ENCODE assay signal across 1 cellular context in genomic region chr9:124868511-124869465, GRCh38.
TF ChIP-seq lines count a peak whose summit lies in the region.

No MANE protein-coding gene starts in this region.

TF ChIP-seq in K562, 482 proteins besides CTCF, POLR2A, EP300 and RAD21 (continued from another document and continues in another):
- no peak for TF ChIP-seq ATF2 (CRISPR knock-in tag; IDR thresholded peaks at IDR 0.05)
- no peak for TF ChIP-seq NR1H2 (CRISPR knock-in tag; IDR thresholded peaks at IDR 0.05)
- TF ChIP-seq POLR2G (IDR thresholded peaks at IDR 0.05; ENCODE audit: low read depth, low read length), result peak; percentile 99
- peak; percentile 90 for TF ChIP-seq MAX (CRISPR knock-in tag; IDR thresholded peaks at IDR 0.05)
- no peak for TF ChIP-seq ZBTB17 (CRISPR knock-in tag; IDR thresholded peaks at IDR 0.05)
- no peak; the same call in 1 of the 2 replicates for TF ChIP-seq PREB (CRISPR knock-in tag; IDR thresholded peaks at IDR 0.05)
- TF ChIP-seq RBFOX2 (IDR thresholded peaks at IDR 0.05; ENCODE audit: low read depth, low read length), result peak; percentile 98
- 0 out of 2 replicates have a peak, but pooled peaks have one; percentile 13 for TF ChIP-seq GTF2E2 (tag; IDR thresholded peaks at IDR 0.05)
- no peak for TF ChIP-seq NR2C1 (IDR thresholded peaks at IDR 0.05)
- TF ChIP-seq NR2C1 (tag; IDR thresholded peaks at IDR 0.05), result 0 out of 2 replicates have a peak, but pooled peaks have one; percentile 20
- TF ChIP-seq TARDBP (IDR thresholded peaks at IDR 0.05), result 0 out of 2 replicates have a peak, but pooled peaks have one; percentile 30
- TF ChIP-seq RNF2 (IDR thresholded peaks at IDR 0.05), result no peak; the same call in 1 of the 2 replicates
- peak; percentile 90 for TF ChIP-seq CBX1 (IDR thresholded peaks at IDR 0.05; ENCODE audit: low read depth)
- peak; percentile 56; the same call in 1 of the 2 replicates for TF ChIP-seq KAT7 (CRISPR knock-in tag; IDR thresholded peaks at IDR 0.05; ENCODE audit: borderline replicate concordance)
- TF ChIP-seq NCOA6 (IDR thresholded peaks at IDR 0.05), result no peak
- TF ChIP-seq CEBPG (CRISPR knock-in tag; IDR thresholded peaks at IDR 0.05), result no peak
- no peak for TF ChIP-seq CEBPG (tag; conservative IDR thresholded peaks at IDR 0.05 in 1 of 2, IDR thresholded peaks at IDR 0.05 in 1 of 2)
- TF ChIP-seq XRCC5 (IDR thresholded peaks at IDR 0.05; ENCODE audit: low read depth, low read length), result 0 out of 2 replicates have a peak, but pooled peaks have one; percentile 62
- TF ChIP-seq NRF1 (conservative IDR thresholded peaks at IDR 0.05 in 1 of 2, IDR thresholded peaks at IDR 0.05 in 1 of 2), result peak; percentile 90 to 91
- peak; percentile 86 for TF ChIP-seq ELF2 (CRISPR knock-in tag; IDR thresholded peaks at IDR 0.05)
- no peak for TF ChIP-seq GTF2B (IDR thresholded peaks at IDR 0.05; ENCODE audit: extremely low read depth, insufficient read length)
- TF ChIP-seq ZNF318 (IDR thresholded peaks at IDR 0.05; ENCODE audit: borderline replicate concordance in 1 of 2, low read depth in 1 of 2), result no peak
- no peak for TF ChIP-seq ELK1 (CRISPR knock-in tag; IDR thresholded peaks at IDR 0.05)
- TF ChIP-seq ZNF717 (CRISPR knock-in tag; IDR thresholded peaks at IDR 0.05), result no peak
- peak; percentile 73 for TF ChIP-seq CREB1 (IDR thresholded peaks at IDR 0.05)
- peak; percentile 77; the same call in 1 of the 2 replicates for TF ChIP-seq CREB1 (CRISPR knock-in tag; IDR thresholded peaks at IDR 0.05)
- TF ChIP-seq SAP30 (IDR thresholded peaks at IDR 0.05; ENCODE audit: borderline replicate concordance, insufficient read depth, low read depth, low read length, poor library complexity, severe bottlenecking), result peak; percentile 48
- no peak for TF ChIP-seq E4F1 (CRISPR knock-in tag; IDR thresholded peaks at IDR 0.05; ENCODE audit: borderline replicate concordance)
- TF ChIP-seq HBP1 (CRISPR knock-in tag; IDR thresholded peaks at IDR 0.05), result peak; percentile 36; the same call in 1 of the 2 replicates
- TF ChIP-seq SP1 (CRISPR knock-in tag; IDR thresholded peaks at IDR 0.05), result peak; percentile 82; the same call in 1 of the 2 replicates
- TF ChIP-seq HMG20A (CRISPR knock-in tag; conservative IDR thresholded peaks at IDR 0.05), result no peak
- peak; percentile 59 for TF ChIP-seq CHD2 (IDR thresholded peaks at IDR 0.05; ENCODE audit: low read depth, low read length)
- no peak for TF ChIP-seq TEAD2 (tag; IDR thresholded peaks at IDR 0.05)
- no peak; the same call in 1 of the 2 replicates for TF ChIP-seq ZNF609 (CRISPR knock-in tag; IDR thresholded peaks at IDR 0.05; ENCODE audit: borderline replicate concordance)
- peak; percentile 62; the same call in 1 of the 2 replicates for TF ChIP-seq ATF7 (IDR thresholded peaks at IDR 0.05)
- TF ChIP-seq TOE1 (IDR thresholded peaks at IDR 0.05; ENCODE audit: borderline replicate concordance), result no peak; the same call in 1 of the 2 replicates
- TF ChIP-seq TOE1 (CRISPR knock-in tag; IDR thresholded peaks at IDR 0.05; ENCODE audit: borderline replicate concordance, low read depth), result no peak; the same call in 1 of the 2 replicates
- TF ChIP-seq MCM2 (IDR thresholded peaks at IDR 0.05; ENCODE audit: low read depth), result no peak
